Comparison of ENCODE assay signal across 19 cellular contexts in genomic region chr1:223878598-223879325, GRCh38. TPM values are rescaled to one million over a fixed set of nuclear protein-coding genes. Genes with fewer than 3 reads are reported as not detected.
DNase-seq lines count a peak whose midpoint lies in the region; ATAC-seq and TF ChIP-seq lines count a peak whose summit lies in the region.
"Had no signal": no experiment of that assay in that cellular context is flagged by ENCODE, and none has a peak within 500 bp of the region (broad histone marks: within the 10 kb centered on the region; RNA-seq: fewer than 3 reads in every experiment).

No MANE protein-coding gene starts in this region.

- peak; percentile 61 to 82 for DNase-seq in NCI-H524 (lab: John Stamatoyannopoulos, UW)
- DNase-seq in NCI-H82 treated with DMSO at 0.1 percent for 48 hours (lab: John Stamatoyannopoulos, UW; ENCODE audit: unreplicated experiment), result peak; percentile 97
- no peak for DNase-seq in posterior cingulate gyrus
- DNase-seq in PC-3, result no peak
- DNase-seq: ACHN; BE2C; C1 segment of cervical spinal cord; CD4-positive, CD25-positive, alpha-beta regulatory T cell; CD8-positive, alpha-beta memory T cell; COR-L47; DMS153; DMS79; GDM1; HFFc6 had no signal

- POLR2A ChIA-PET in HEK293 (lab: Yijun Ruan, JAX) (no interaction called here), PC-3 (lab: Charles Lee; ENCODE audit: unreplicated experiment) (no interaction called here)

- H2AFZ ChIP-seq in neural cell (ENCODE audit: low read depth, low read length) (no peak overlapping the region), PC-3 (ENCODE audit: low read length) (no peak overlapping the region)

- H3K27ac ChIP-seq in HEK293 (ENCODE audit: extremely low read depth, low read depth, low read length), result no peak overlapping the region
- H3K27ac ChIP-seq in neural cell (ENCODE audit: low read length), result peak overlapping the region; percentile 76
- no peak overlapping the region for H3K27ac ChIP-seq in PC-3 (ENCODE audit: low read length)
- H3K27ac ChIP-seq: KMS-11 had no signal

- TF ChIP-seq EP300 in neural cell (conservative IDR thresholded peaks at IDR 0.05; ENCODE audit: poor library complexity, severe bottlenecking), result peak; percentile 98

- H3K4me2 ChIP-seq in neural cell (ENCODE audit: low read length) (no peak overlapping the region), PC-3 (ENCODE audit: low read length) (no peak overlapping the region)
- H3K4me2 ChIP-seq: KMS-11 had no signal

- H4K20me1 ChIP-seq in neural cell (ENCODE audit: insufficient read depth) (no peaks in the 10 kb centered on the region), PC-3 (ENCODE audit: low read length) (no peaks in the 10 kb centered on the region)

- H3K4me3 ChIP-seq in HEK293 (ENCODE audit: low read depth, low read length) (no peak overlapping the region), neural cell (ENCODE audit: low read length) (peak overlapping the region; percentile 36), PC-3 (ENCODE audit: low read length) (no peak overlapping the region)
- H3K4me3 ChIP-seq: HAP-1 had no signal

- no peaks in the 10 kb centered on the region for H3K4me1 ChIP-seq in HEK293 (ENCODE audit: control insufficient read depth, insufficient read depth, low read length)
- H3K4me1 ChIP-seq in PC-3 (ENCODE audit: insufficient read depth, low read length), result no peaks in the 10 kb centered on the region
- H3K4me1 ChIP-seq: BE2C had no signal

- ATAC-seq in PC-3 (no peak), HG02759 (IDR thresholded peaks at IDR 0.05; ENCODE audit: unreplicated experiment) (no peak)

- H3F3A ChIP-seq in neural cell (ENCODE audit: insufficient read depth, low read length, poor library complexity, severe bottlenecking) (peaks cover 5% of the 10 kb centered on the region), PC-3 (ENCODE audit: low read length, unreplicated experiment) (no peaks in the 10 kb centered on the region)

- CTCF ChIA-PET in HEK293 (lab: Yijun Ruan, JAX), result no interaction called here
- CTCF ChIA-PET in PC-3 (lab: Charles Lee), result no interaction called here

- no TSS peak for BruUV-seq in PC-3 (replicated peaks; lab: Mats Ljungman, UMichigan)

- H3K36me3 ChIP-seq in HEK293 (ENCODE audit: control insufficient read depth in 2 of 2, insufficient read depth in 1 of 2, low read length in 2 of 2), result no peaks in the 10 kb centered on the region
- H3K36me3 ChIP-seq in neural cell (ENCODE audit: insufficient read depth, low read length), result no peaks in the 10 kb centered on the region
- H3K36me3 ChIP-seq in PC-3 (ENCODE audit: low read depth, low read length), result no peaks in the 10 kb centered on the region
- H3K36me3 ChIP-seq: BE2C, HAP-1 had no signal

- H3K9me2 ChIP-seq in neural cell (ENCODE audit: insufficient read depth, low read length), result no peaks in the 10 kb centered on the region
- no peaks in the 10 kb centered on the region for H3K9me2 ChIP-seq in PC-3 (replicated peaks; ENCODE audit: low read length)

- no peak for TF ChIP-seq CTCF in HEK293 (tag by site-specific recombination; IDR thresholded peaks at IDR 0.05)
- no peak for TF ChIP-seq CTCF in neural cell (IDR thresholded peaks at IDR 0.05; ENCODE audit: poor library complexity, severe bottlenecking)
- TF ChIP-seq CTCF in PC-3 (conservative IDR thresholded peaks at IDR 0.05; ENCODE audit: low read depth, low read length), result no peak

- no peaks in the 10 kb centered on the region for H3K27me3 ChIP-seq in neural cell (ENCODE audit: insufficient read depth, low read depth, low read length)
- no peaks in the 10 kb centered on the region for H3K27me3 ChIP-seq in PC-3 (ENCODE audit: low read length)
- H3K27me3 ChIP-seq: BE2C had no signal

- H3K79me2 ChIP-seq in neural cell (replicated peaks; ENCODE audit: insufficient read depth, low read length) (no peaks in the 10 kb centered on the region), PC-3 (ENCODE audit: low read length) (no peaks in the 10 kb centered on the region)

- TF ChIP-seq RAD21 in neural cell (conservative IDR thresholded peaks at IDR 0.05), result no peak

- intact Hi-C loops in posterior cingulate gyrus (cut with DNase I), result no loop called here
- intact Hi-C loops in PC-3 (cut with micrococcal nuclease), result no loop called here

- H3K9ac ChIP-seq in neural cell (ENCODE audit: low read length), result no peak overlapping the region
- no peak overlapping the region for H3K9ac ChIP-seq in PC-3 (ENCODE audit: low read length)
- H3K9ac ChIP-seq: KMS-11 had no signal

- no peaks in the 10 kb centered on the region for H3K9me3 ChIP-seq in HEK293 (ENCODE audit: control insufficient read depth, insufficient read depth, low read depth, low read length)
- no peaks in the 10 kb centered on the region for H3K9me3 ChIP-seq in neural cell (ENCODE audit: low read length)
- H3K9me3 ChIP-seq in PC-3 (ENCODE audit: low read length), result no peaks in the 10 kb centered on the region
- H3K9me3 ChIP-seq: BE2C, HAP-1 had no signal

TF ChIP-seq in HEK293, 187 proteins besides CTCF, POLR2A, EP300 and RAD21:
- TF ChIP-seq ZNF521 (tag by site-specific recombination; IDR thresholded peaks at IDR 0.05) (no peak), SP7 (tag by site-specific recombination; IDR thresholded peaks at IDR 0.05) (0 out of 2 replicates have a peak, but pooled peaks have one; percentile 27), SETDB1 (IDR thresholded peaks at IDR 0.05; ENCODE audit: insufficient read length, low read length) (peak; percentile 12), MYNN (tag by site-specific recombination; IDR thresholded peaks at IDR 0.05; ENCODE audit: borderline replicate concordance) (no peak), WT1 (tag by site-specific recombination; IDR thresholded peaks at IDR 0.05) (peak; percentile 43; the same call in 1 of the 2 replicates), MZF1 (tag by site-specific recombination; IDR thresholded peaks at IDR 0.05; ENCODE audit: borderline replicate concordance) (peak; percentile 84; the same call in 1 of the 2 replicates), KLF1 (tag by site-specific recombination; IDR thresholded peaks at IDR 0.05) (peak; percentile 83), ZNF37A (tag by site-specific recombination; IDR thresholded peaks at IDR 0.05) (no peak)

TF ChIP-seq in neural cell, 6 proteins besides CTCF, POLR2A, EP300 and RAD21:
- TF ChIP-seq POLR2AphosphoS5 (IDR thresholded peaks at IDR 0.05), result peak; percentile 83
- no peak for TF ChIP-seq REST (IDR thresholded peaks at IDR 0.05; ENCODE audit: borderline replicate concordance)

RNA-seq across cellular contexts. Expression of gene TP53BP2, which starts 33.0 kb away (rescaled TPM):
- polyA plus RNA-seq in neural cell, result 25.2 and 41.4 TPM in 2 replicates
- 48.0 and 66.4 TPM in 2 replicates for polyA minus RNA-seq in neural cell
- 24.6 and 32.0 TPM in 2 replicates for total RNA-seq in PC-3 (2014; rRNA removed)

Comparison
In these comparisons a context has a peak if more than half of its experiments do, and no peak if none do; other contexts are left out.
1. DNase-seq: peak in NCI-H524 (2 of 2) and NCI-H82 treated with DMSO at 0.1 percent for 48 hours (single experiment); none in posterior cingulate gyrus (0 of 10) and PC-3 (single experiment).